In genomic region chr3:11933529-11933928, GRCh38 we compare ENCODE assay signal across 8 cellular contexts.
"Had no signal": no experiment of that assay in that cellular context is flagged by ENCODE, and none has a peak within 500 bp of the region (broad histone marks: within the 10 kb centered on the region; RNA-seq: fewer than 3 reads in every experiment).

No MANE protein-coding gene starts in this region.

- FAIRE-seq: HepG2 had no signal

- H3K4me3 Mint-ChIP-seq: HFFc6, IgD-negative memory B cell had no signal

- H3K27ac Mint-ChIP-seq: HFFc6, IgD-negative memory B cell had no signal

- H3K4me3 ChIP-seq: GM23248, HAP-1 had no signal

- H3K4me1 Mint-ChIP-seq: IgD-negative memory B cell had no signal

- DNase-seq: GM23248, GOT3, H7, HFFc6 had no signal

- H3K9me3 Mint-ChIP-seq: HFFc6 had no signal

- H3K36me3 Mint-ChIP-seq: IgD-negative memory B cell had no signal

- H3K27ac ChIP-seq: GM23248, HL-60 had no signal
